In the genomic region with DNA sequence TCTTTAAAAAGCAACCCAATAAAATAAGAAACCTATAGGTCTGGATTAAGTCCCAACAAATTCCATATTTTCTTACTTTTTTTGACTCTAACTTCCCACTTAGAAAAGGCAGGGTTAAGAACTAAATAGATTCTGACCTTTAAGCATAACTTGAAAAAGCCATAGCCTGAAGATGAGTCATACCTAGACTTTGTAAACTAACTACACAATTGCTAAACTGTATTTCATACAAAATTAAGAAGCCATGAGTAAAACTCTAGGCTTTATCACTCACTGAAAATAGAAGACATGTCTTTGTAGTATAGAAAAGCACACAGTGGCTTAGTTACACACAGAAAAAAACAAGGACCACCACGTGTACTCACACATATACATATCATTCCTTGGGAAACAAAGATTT, we compare ENCODE assay signal across 1 cellular context.
A peak's percentile ranks its signal among the peaks of the same experiment; 100 is the strongest.
TF ChIP-seq lines count a peak whose summit lies in the region.

No MANE protein-coding gene starts in this region.

TF ChIP-seq in A549, 52 proteins besides CTCF, POLR2A, EP300 and RAD21 (continued from another document):
- TF ChIP-seq, protein P1, sequence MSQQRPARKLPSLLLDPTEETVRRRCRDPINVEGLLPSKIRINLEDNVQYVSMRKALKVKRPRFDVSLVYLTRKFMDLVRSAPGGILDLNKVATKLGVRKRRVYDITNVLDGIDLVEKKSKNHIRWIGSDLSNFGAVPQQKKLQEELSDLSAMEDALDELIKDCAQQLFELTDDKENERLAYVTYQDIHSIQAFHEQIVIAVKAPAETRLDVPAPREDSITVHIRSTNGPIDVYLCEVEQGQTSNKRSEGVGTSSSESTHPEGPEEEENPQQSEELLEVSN (IDR thresholded peaks at IDR 0.05; ENCODE audit: borderline replicate concordance, low read depth), result no peak
- peak; percentile 66 for TF ChIP-seq FOSL2 (IDR thresholded peaks at IDR 0.05)
- peak; percentile 96 for TF ChIP-seq FOSL2 (CRISPR knock-in tag; IDR thresholded peaks at IDR 0.05)
